In genomic region chr15:66065325-66065724, GRCh38 we compare ENCODE assay signal across 2 cellular contexts.
TF ChIP-seq lines count a peak whose summit lies in the region.

No MANE protein-coding gene starts in this region.

TF ChIP-seq in H1, 55 proteins besides CTCF, POLR2A, EP300 and RAD21:
- TF ChIP-seq, protein P1, sequence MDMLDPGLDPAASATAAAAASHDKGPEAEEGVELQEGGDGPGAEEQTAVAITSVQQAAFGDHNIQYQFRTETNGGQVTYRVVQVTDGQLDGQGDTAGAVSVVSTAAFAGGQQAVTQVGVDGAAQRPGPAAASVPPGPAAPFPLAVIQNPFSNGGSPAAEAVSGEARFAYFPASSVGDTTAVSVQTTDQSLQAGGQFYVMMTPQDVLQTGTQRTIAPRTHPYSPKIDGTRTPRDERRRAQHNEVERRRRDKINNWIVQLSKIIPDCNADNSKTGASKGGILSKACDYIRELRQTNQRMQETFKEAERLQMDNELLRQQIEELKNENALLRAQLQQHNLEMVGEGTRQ (IDR thresholded peaks at IDR 0.05; ENCODE audit: low read length): no peak
- no peak for TF ChIP-seq RNF2 (IDR thresholded peaks at IDR 0.05; ENCODE audit: borderline replicate concordance, low read depth, low read length, missing control alignments, poor library complexity, severe bottlenecking)
- TF ChIP-seq ASH2L (IDR thresholded peaks at IDR 0.05; ENCODE audit: low read length): no peak
- no peak for TF ChIP-seq SUZ12 (IDR thresholded peaks at IDR 0.05; ENCODE audit: low read length)
- no peak for TF ChIP-seq BCL11A (IDR thresholded peaks at IDR 0.05; ENCODE audit: low read depth in 2 of 2, low read length in 2 of 2)
- TF ChIP-seq TEAD4 (IDR thresholded peaks at IDR 0.05; ENCODE audit: low read depth, low read length): no peak
- TF ChIP-seq FOSL1 (IDR thresholded peaks at IDR 0.05; ENCODE audit: insufficient read depth, low read depth, low read length): no peak
TF ChIP-seq in H1: peak in this region for 0.

TF ChIP-seq in SK-N-SH, 30 proteins besides CTCF, POLR2A, EP300 and RAD21:
- TF ChIP-seq, protein P1 (IDR thresholded peaks at IDR 0.05; ENCODE audit: borderline replicate concordance, low read depth, low read length): no peak
